In the genomic region with DNA sequence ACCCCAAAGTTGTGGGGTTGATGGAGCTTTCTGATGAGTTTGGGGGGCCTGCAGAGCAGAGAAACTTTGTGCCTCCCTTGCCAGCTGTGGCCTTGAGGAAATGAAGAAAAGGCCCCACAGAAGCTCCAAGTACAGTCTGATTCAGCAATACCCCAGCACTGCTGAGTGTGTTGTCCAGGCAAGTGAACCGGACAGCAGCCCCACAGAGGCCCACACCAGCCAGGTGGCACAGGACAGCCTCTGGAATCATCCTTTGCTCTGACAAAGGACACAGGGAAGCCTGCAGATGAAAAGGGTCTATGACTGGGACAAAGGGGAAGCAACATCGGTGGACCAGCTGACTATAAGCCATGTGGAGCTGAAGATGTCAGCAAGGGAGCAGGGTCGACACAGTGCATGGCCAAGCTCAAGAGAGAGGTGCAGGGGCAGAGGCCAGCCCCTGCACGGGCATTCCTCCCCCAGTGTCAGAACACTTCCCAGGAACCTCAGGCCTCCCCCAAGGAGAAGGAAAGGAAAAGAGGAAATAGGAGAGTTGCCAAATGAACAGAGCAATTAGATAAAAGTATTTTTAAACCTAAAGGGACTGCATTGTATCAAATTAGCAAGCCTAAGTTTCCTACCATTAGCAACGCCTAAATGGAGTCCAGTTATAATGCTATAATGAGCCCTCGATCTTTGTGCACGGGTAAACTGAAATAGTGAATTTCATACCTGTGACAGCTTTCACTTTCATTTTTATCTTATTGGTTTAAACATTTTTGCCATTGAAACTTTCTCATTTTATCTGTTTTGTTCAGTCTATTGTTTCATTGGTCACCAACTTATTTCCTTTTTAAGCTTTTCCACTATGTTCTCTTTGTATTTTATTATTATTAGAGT, we compare ENCODE assay signal across 12 cellular contexts. TPM values are rescaled to one million over a fixed set of nuclear protein-coding genes. Genes with fewer than 3 reads are reported as not detected.
DNase-seq lines count a peak whose midpoint lies in the region; ATAC-seq and TF ChIP-seq lines count a peak whose summit lies in the region.
"Had no signal": no experiment of that assay in that cellular context is flagged by ENCODE, and none has a peak within 500 bp of the region (broad histone marks: within the 10 kb centered on the region; RNA-seq: fewer than 3 reads in every experiment).

No MANE protein-coding gene starts in this region.

- H3K9me3 ChIP-seq in left ventricle myocardium inferior (replicated peaks) (no peaks in the 10 kb centered on the region), vagina (no peaks in the 10 kb centered on the region)

- H3K9me3 Mint-ChIP-seq in type B pancreatic cell, result no peaks in the 10 kb centered on the region
- H3K9me3 Mint-ChIP-seq: brain had no signal

- ATAC-seq in left ventricle myocardium superior (no peak), left lobe of liver (peak; percentile 51), HG03280 (IDR thresholded peaks at IDR 0.05; ENCODE audit: unreplicated experiment) (no peak)

- intact Hi-C loops in left ventricle myocardium inferior (cut with micrococcal nuclease) (no loop called here), left ventricle myocardium superior (cut with micrococcal nuclease) (no loop called here), vagina (cut with DNase I) (no loop called here)

- H3K4me3 ChIP-seq in left ventricle myocardium inferior, result peak overlapping the region; percentile 50
- H3K4me3 ChIP-seq in WI38 (ENCODE audit: low read depth, low read length), result peak overlapping the region; percentile 32
- H3K4me3 ChIP-seq in vagina, result peak overlapping the region in 1 of 2 donors; percentile 7

- no peak for DNase-seq in left ventricle myocardium inferior
- no peak for DNase-seq in left ventricle myocardium superior
- no peak for DNase-seq in left lobe of liver (ENCODE audit: low spot score)
- DNase-seq in type B pancreatic cell (ENCODE audit: extremely low spot score, unreplicated experiment), result no peak
- no peak for DNase-seq in vagina (ENCODE audit: extremely low spot score in 2 of 2)
- no peak for DNase-seq in activated CD4-positive, alpha-beta T cell treated with anti-CD3 and anti-CD28 coated beads for 4 hours
- DNase-seq: hippocampal formation, NCI-H526 treated with DMSO at 0.1 percent for 48 hours, nucleus accumbens had no signal

- no peaks in the 10 kb centered on the region for H3K4me1 ChIP-seq in left ventricle myocardium inferior
- H3K4me1 ChIP-seq in vagina, result no peaks in the 10 kb centered on the region

- no peak overlapping the region for H3K4me3 Mint-ChIP-seq in type B pancreatic cell
- H3K4me3 Mint-ChIP-seq: brain had no signal

- H3K27me3 Mint-ChIP-seq in type B pancreatic cell, result no peaks in the 10 kb centered on the region

- H3K36me3 ChIP-seq in left ventricle myocardium inferior, result no peaks in the 10 kb centered on the region
- no peaks in the 10 kb centered on the region for H3K36me3 ChIP-seq in vagina

- H3K36me3 Mint-ChIP-seq in type B pancreatic cell, result no peaks in the 10 kb centered on the region
- H3K36me3 Mint-ChIP-seq: brain had no signal

- peak overlapping the region; percentile 56 for H3K27ac Mint-ChIP-seq in type B pancreatic cell
- H3K27ac Mint-ChIP-seq: brain had no signal

- H3K27ac ChIP-seq in left ventricle myocardium inferior (replicated peaks) (peak overlapping the region; percentile 6), vagina (no peak overlapping the region)

- H3K27me3 ChIP-seq in left ventricle myocardium inferior (ENCODE audit: low read depth), result no peaks in the 10 kb centered on the region
- H3K27me3 ChIP-seq in vagina, result no peaks in the 10 kb centered on the region

- H3K4me1 Mint-ChIP-seq in type B pancreatic cell (ENCODE audit: unreplicated experiment), result no peaks in the 10 kb centered on the region
- H3K4me1 Mint-ChIP-seq: brain had no signal

- TF ChIP-seq POLR2A in vagina (IDR thresholded peaks at IDR 0.05), result no peak

- TF ChIP-seq CTCF in left ventricle myocardium inferior (IDR thresholded peaks at IDR 0.05; ENCODE audit: borderline replicate concordance), result no peak
- no peak for TF ChIP-seq CTCF in WI38 (IDR thresholded peaks at IDR 0.05; ENCODE audit: low read depth, low read length)
- TF ChIP-seq CTCF in type B pancreatic cell (conservative IDR thresholded peaks at IDR 0.05), result no peak
- TF ChIP-seq CTCF in vagina (IDR thresholded peaks at IDR 0.05), result no peak

RNA-seq across cellular contexts. Expression of gene PTGDR, which starts 46.3 kb away (rescaled TPM):
- total RNA-seq in left ventricle myocardium inferior (1.3 TPM), left ventricle myocardium superior (1.1 TPM), left lobe of liver (0.15 TPM), type B pancreatic cell (ENCODE audit: low replicate concordance) (0.38 and 0.56 TPM in 2 replicates), vagina (1.2 TPM)
